1 cellular context compared by ENCODE assay signal in the genomic region with DNA sequence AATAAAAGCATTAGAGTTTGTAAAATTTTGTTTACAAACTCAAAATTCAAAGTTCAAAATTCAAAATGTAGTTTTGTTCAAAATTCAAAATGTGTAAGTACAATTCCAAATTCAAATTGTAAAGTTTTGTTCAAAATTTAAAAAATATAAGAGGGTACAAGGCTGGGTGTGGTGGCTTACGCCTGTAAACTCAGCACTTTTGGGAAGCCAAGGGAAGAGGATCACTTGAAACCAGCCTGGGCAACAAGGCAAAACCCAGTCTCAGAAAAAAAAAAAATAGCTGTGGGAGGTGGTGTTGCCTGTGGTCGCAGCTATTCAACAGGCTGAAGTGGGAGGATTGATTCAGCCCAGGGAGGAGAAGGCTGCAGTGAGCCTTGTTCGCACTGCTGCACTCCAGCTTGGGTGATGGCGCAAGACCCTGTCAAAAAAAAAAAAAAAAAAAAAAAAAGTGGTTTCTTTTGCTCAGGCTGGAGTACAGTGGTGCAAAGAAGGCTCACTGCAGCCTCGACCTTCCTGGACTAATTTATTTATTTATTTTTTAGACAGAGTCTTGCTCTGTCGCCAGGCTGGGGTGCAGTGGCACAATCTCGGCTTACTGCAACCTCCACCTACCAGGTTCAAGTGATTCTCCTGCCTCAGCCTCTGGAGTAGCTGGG.
TF ChIP-seq lines count a peak whose summit lies in the region.

No MANE protein-coding gene starts in this region.

TF ChIP-seq in GM12878, 131 proteins besides CTCF, POLR2A, EP300 and RAD21:
- TF ChIP-seq ASH2L (IDR thresholded peaks at IDR 0.05; ENCODE audit: borderline replicate concordance, low read depth) (no peak), ZNF384 (IDR thresholded peaks at IDR 0.05; ENCODE audit: borderline replicate concordance, low read depth, low read length) (peak; percentile 77)
